Comparison of ENCODE assay signal across 1 cellular context in the genomic region with DNA sequence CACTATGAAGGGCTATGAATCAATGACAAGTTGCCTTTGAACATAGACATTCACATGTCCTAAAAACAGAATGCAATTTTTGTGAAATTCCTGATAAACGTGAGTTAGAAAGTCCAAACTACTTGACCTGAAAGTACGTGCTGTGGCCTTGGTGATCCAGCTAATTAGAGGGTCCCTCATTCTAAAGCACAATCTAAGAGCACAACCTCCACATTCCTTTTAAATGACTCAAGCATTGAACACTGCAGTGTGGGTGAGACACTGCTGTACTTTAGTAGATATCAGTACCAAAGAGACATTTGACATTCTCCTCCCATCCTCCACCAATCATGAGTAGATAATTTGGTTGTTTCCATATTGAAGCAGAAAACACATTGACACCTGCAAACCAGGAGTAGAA.
TF ChIP-seq lines count a peak whose summit lies in the region.

No MANE protein-coding gene starts in this region.

TF ChIP-seq in IMR-90, 13 proteins besides CTCF, POLR2A, EP300 and RAD21 (continued from another document):
- TF ChIP-seq CHD1 (IDR thresholded peaks at IDR 0.05; ENCODE audit: low read depth, low read length) (no peak), MXI1 (IDR thresholded peaks at IDR 0.05; ENCODE audit: borderline replicate concordance, low read depth, low read length) (no peak), BHLHE40 (IDR thresholded peaks at IDR 0.05; ENCODE audit: low read depth, low read length) (no peak), MAZ (IDR thresholded peaks at IDR 0.05; ENCODE audit: borderline replicate concordance, low read depth, low read length) (no peak)
- TF ChIP-seq, protein P1, sequence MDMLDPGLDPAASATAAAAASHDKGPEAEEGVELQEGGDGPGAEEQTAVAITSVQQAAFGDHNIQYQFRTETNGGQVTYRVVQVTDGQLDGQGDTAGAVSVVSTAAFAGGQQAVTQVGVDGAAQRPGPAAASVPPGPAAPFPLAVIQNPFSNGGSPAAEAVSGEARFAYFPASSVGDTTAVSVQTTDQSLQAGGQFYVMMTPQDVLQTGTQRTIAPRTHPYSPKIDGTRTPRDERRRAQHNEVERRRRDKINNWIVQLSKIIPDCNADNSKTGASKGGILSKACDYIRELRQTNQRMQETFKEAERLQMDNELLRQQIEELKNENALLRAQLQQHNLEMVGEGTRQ (IDR thresholded peaks at IDR 0.05; ENCODE audit: low read depth, low read length): no peak
